ENCODE assay signal across 9 cellular contexts in the genomic region with DNA sequence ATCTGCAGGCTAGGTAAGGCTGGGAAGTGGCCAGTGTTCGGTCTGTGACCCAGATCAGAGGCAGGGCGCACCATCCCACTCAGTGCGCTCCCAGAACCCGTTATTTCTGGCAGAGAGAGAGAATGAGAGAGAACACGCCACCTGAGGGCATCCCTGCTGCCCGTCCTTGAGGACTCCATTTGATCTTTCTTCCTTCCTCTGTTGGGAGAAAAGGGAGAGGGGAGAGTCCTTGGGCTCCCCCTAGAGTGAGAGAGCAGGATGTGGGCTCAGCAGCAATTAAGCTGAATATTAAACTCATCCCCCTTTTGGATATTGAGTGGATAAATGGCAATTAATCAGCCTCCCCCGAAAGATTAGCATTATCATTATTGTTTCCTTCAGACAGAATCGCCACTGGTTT.
DNase-seq lines count a peak whose midpoint lies in the region; ATAC-seq and TF ChIP-seq lines count a peak whose summit lies in the region.
"Had no signal": no experiment of that assay in that cellular context is flagged by ENCODE, and none has a peak within 500 bp of the region (broad histone marks: within the 10 kb centered on the region; RNA-seq: fewer than 3 reads in every experiment).

No MANE protein-coding gene starts in this region.

- H3K9me2 ChIP-seq in PC-9 (ENCODE audit: insufficient read depth) = no peaks in the 10 kb centered on the region

- no peaks in the 10 kb centered on the region for H3K36me3 ChIP-seq in PC-9 (ENCODE audit: low read depth)

- in situ Hi-C loops in GM13977 (cut with MboI; ENCODE audit: low pct_unique_long_range_greater_than_20kb, low sequenced_read_pairs, unreplicated experiment) = loop anchor here (10.0 kb wide), 1 partner anchor 299 kb away; no protein-coding TSS in a partner anchor

- H3K4me2 ChIP-seq in PC-9 = no peak overlapping the region

- TF ChIP-seq CTCF in AG04450 (IDR thresholded peaks at IDR 0.05; ENCODE audit: low read depth, low read length) (peak; percentile 57), GM13977 (IDR thresholded peaks at IDR 0.05; ENCODE audit: extremely low read depth, insufficient read depth, missing control alignments) (peak; percentile 36), PC-9 (conservative IDR thresholded peaks at IDR 0.05) (peak; percentile 64), foreskin fibroblast (IDR thresholded peaks at IDR 0.05; ENCODE audit: low read depth, low read length) (peak; percentile 38)

- H3K4me3 ChIP-seq in AG04450 (ENCODE audit: low read depth, low read length) (no peak overlapping the region), PC-9 (no peak overlapping the region), foreskin fibroblast (ENCODE audit: low read depth in 1 of 2, low read length in 2 of 2) (no peak overlapping the region)
- H3K4me3 ChIP-seq: HAP-1 had no signal

- no peaks in the 10 kb centered on the region for H3F3A ChIP-seq in PC-9 (ENCODE audit: insufficient read depth, low read depth)

- no peaks in the 10 kb centered on the region for H3K9me3 ChIP-seq in AG04450 (ENCODE audit: control insufficient read depth, insufficient read depth, low read length)
- no peaks in the 10 kb centered on the region for H3K9me3 ChIP-seq in PC-9 (ENCODE audit: insufficient read depth, low read depth)
- H3K9me3 ChIP-seq: HAP-1 had no signal

- H3K79me2 ChIP-seq in PC-9 (ENCODE audit: low read depth) = no peaks in the 10 kb centered on the region

- peaks cover 36% of the 10 kb centered on the region for H4K20me1 ChIP-seq in PC-9 (ENCODE audit: insufficient read depth)

- no peak overlapping the region for H2AFZ ChIP-seq in PC-9

- BruUV-seq in PC-9 (replicated peaks; lab: Mats Ljungman, UMichigan) = no TSS peak

- H3K27me3 ChIP-seq in AG04450 (ENCODE audit: control insufficient read depth, insufficient read depth, low read length) = no peaks in the 10 kb centered on the region
- H3K27me3 ChIP-seq in PC-9 (ENCODE audit: insufficient read depth, low read depth) = no peaks in the 10 kb centered on the region

- DNase-seq in AG04450 (ENCODE audit: low read depth, low spot score) = no peak
- DNase-seq in GM13977 (ENCODE audit: low spot score) = no peak
- no peak for DNase-seq in PC-9
- peak in 1 of 2 donors; percentile 39 for DNase-seq in foreskin fibroblast
- DNase-seq in NCI-H2196 treated with DMSO at 0.1 percent for 48 hours (lab: John Stamatoyannopoulos, UW; ENCODE audit: unreplicated experiment) = no peak
- DNase-seq in activated naive CD4-positive, alpha-beta T cell treated with anti-CD3 and anti-CD28 coated beads, Interleukin-2, amount 50 U/mL, for 16 hours = no peak
- DNase-seq in caudate nucleus (lab: John Stamatoyannopoulos, UW) = no peak

- CTCF ChIA-PET in AG04450 (lab: Charles Lee) (interaction anchor here (0.5 to 9.8 kb wide), 10 partner anchors 12 to 1280 kb away, joined by 3 to 147 read pairs (median 5); no protein-coding TSS in a partner anchor), PC-9 (lab: Charles Lee) (interaction anchor here (0.6 kb wide), 2 partner anchors 143 to 479 kb away, joined by 3 to 5 read pairs; no protein-coding TSS in a partner anchor)

- H3K4me1 ChIP-seq in PC-9 (replicated peaks; ENCODE audit: insufficient read depth) = no peaks in the 10 kb centered on the region
- H3K4me1 ChIP-seq: HAP-1 had no signal

- H3K27ac ChIP-seq in AG04450 (ENCODE audit: low read depth, low read length) (no peak overlapping the region), PC-9 (no peak overlapping the region), caudate nucleus (ENCODE audit: low read depth, low read length) (no peak overlapping the region)

- no peak for ATAC-seq in HG03025 (IDR thresholded peaks at IDR 0.05; ENCODE audit: low FRiP score, unreplicated experiment)

- POLR2A ChIA-PET in AG04450 (lab: Yijun Ruan, JAX) = no interaction called here
- POLR2A ChIA-PET in PC-9 (lab: Charles Lee; ENCODE audit: unreplicated experiment) = no interaction called here

- intact Hi-C loops in PC-9 (cut with micrococcal nuclease; ENCODE audit: unreplicated experiment) = loop anchor here (5.0 to 10.0 kb wide), 2 partner anchors 479 to 819 kb away; a partner anchor contains a TSS
